Comparison of ENCODE assay signal across 14 cellular contexts in the genomic region with DNA sequence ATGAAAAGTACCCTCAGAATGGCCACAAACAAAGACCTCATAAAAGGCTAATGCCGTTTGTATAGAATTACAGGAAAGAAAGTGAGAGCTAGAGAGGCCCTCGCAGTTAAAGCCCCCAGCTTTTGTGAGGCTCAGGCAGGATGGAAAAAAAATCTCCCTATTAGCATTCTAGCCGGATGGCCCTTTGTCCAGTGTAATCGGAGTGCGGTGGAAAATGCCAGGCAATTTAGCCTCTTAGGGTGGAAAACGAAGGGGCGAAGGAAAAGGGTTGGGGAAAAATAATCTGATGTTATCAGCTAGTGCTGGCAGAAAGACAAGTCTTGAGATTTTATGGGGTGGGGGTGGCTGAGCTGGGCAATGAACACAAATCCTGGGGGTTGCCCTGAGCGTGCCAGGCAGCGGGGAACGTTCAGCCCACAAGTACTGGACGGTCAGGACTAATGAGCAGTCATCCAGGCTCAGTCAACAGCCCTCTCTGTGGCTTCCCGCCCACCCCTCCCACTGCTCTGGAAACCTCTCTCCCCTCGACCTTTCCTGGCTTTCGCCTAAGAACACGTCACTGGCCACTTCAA.
DNase-seq lines count a peak whose midpoint lies in the region; ATAC-seq and TF ChIP-seq lines count a peak whose summit lies in the region.
"Had no signal": no experiment of that assay in that cellular context is flagged by ENCODE, and none has a peak within 500 bp of the region (broad histone marks: within the 10 kb centered on the region; RNA-seq: fewer than 3 reads in every experiment).

No MANE protein-coding gene starts in this region.

- H4K20me1 ChIP-seq in osteoblast (ENCODE audit: insufficient read depth, low read length) = no peaks in the 10 kb centered on the region

- ATAC-seq in CD4-positive, CD25-positive, alpha-beta regulatory T cell (ENCODE audit: low read depth in 2 of 2) = no peak
- ATAC-seq in HG03432 (IDR thresholded peaks at IDR 0.05; ENCODE audit: unreplicated experiment) = no peak
- no peak for ATAC-seq in stimulated activated naive CD8-positive, alpha-beta T cell treated with anti-CD3 and anti-CD28 coated beads, Interleukin-15, amount 100 ng/mL, for 72 hours
- ATAC-seq: naive thymus-derived CD4-positive, alpha-beta T cell had no signal

- no peaks in the 10 kb centered on the region for H3K36me3 ChIP-seq in CD4-positive, CD25-positive, alpha-beta regulatory T cell (ENCODE audit: control insufficient read depth, insufficient read depth, low read length)
- H3K36me3 ChIP-seq in osteoblast (ENCODE audit: insufficient read depth, low read length) = no peaks in the 10 kb centered on the region
- H3K36me3 ChIP-seq: thoracic aorta had no signal

- DNase-seq in CD4-positive, CD25-positive, alpha-beta regulatory T cell = no peak
- DNase-seq in NCI-H2196 treated with DMSO at 0.1 percent for 48 hours (lab: John Stamatoyannopoulos, UW; ENCODE audit: unreplicated experiment) (peak; percentile 92), dermis blood vessel endothelial cell (peak; percentile 41), osteoblast (ENCODE audit: insufficient read length, low spot score, missing footprints) (no peak), erythroblast (lab: John Stamatoyannopoulos, UW) (no peak), HuH-7.5 (ENCODE audit: low spot score) (no peak)
- no peak for DNase-seq in stimulated activated naive CD8-positive, alpha-beta T cell treated with anti-CD3 and anti-CD28 coated beads, Interleukin-15, amount 100 ng/mL, for 72 hours
- DNase-seq: activated CD4-positive, alpha-beta T cell treated with anti-CD3 and anti-CD28 coated beads, Interleukin-2, amount 50 U/mL, for 1 hour; naive thymus-derived CD4-positive, alpha-beta T cell; NCI-H2081; stimulated activated CD4-positive, alpha-beta T cell treated with anti-CD3 and anti-CD28 coated beads, Interleukin-4, amount 100 ng/mL, for 24 hours had no signal

- H3K4me3 Mint-ChIP-seq in CD4-positive, CD25-positive, alpha-beta regulatory T cell = no peak overlapping the region
- H3K4me3 Mint-ChIP-seq in stimulated activated naive CD8-positive, alpha-beta T cell treated with anti-CD3 and anti-CD28 coated beads, Interleukin-15, amount 100 ng/mL, for 72 hours = no peak overlapping the region
- H3K4me3 Mint-ChIP-seq: activated naive CD8-positive, alpha-beta T cell; naive thymus-derived CD4-positive, alpha-beta T cell had no signal

- peaks cover 19% of the 10 kb centered on the region for H3K27me3 Mint-ChIP-seq in CD4-positive, CD25-positive, alpha-beta regulatory T cell
- H3K27me3 Mint-ChIP-seq in stimulated activated naive CD8-positive, alpha-beta T cell treated with anti-CD3 and anti-CD28 coated beads, Interleukin-15, amount 100 ng/mL, for 72 hours = no peaks in the 10 kb centered on the region
- H3K27me3 Mint-ChIP-seq: activated naive CD8-positive, alpha-beta T cell had no signal

- peak overlapping the region in 2 of 3 donors; percentile 33 to 51 for H3K27ac Mint-ChIP-seq in CD4-positive, CD25-positive, alpha-beta regulatory T cell
- no peak overlapping the region for H3K27ac Mint-ChIP-seq in stimulated activated naive CD8-positive, alpha-beta T cell treated with anti-CD3 and anti-CD28 coated beads, Interleukin-15, amount 100 ng/mL, for 72 hours
- H3K27ac Mint-ChIP-seq: activated naive CD8-positive, alpha-beta T cell had no signal

- no peaks in the 10 kb centered on the region for H3K36me3 Mint-ChIP-seq in CD4-positive, CD25-positive, alpha-beta regulatory T cell

- peaks cover 2% of the 10 kb centered on the region for H3K27me3 ChIP-seq in CD4-positive, CD25-positive, alpha-beta regulatory T cell (ENCODE audit: control insufficient read depth, insufficient read depth, low read length)
- H3K27me3 ChIP-seq in osteoblast (ENCODE audit: insufficient read depth, low read length) = no peaks in the 10 kb centered on the region

- peaks cover 16% of the 10 kb centered on the region for H3K4me1 ChIP-seq in CD4-positive, CD25-positive, alpha-beta regulatory T cell (ENCODE audit: control insufficient read depth, insufficient read depth, low read length, poor library complexity, severe bottlenecking)
- peaks cover 44% of the 10 kb centered on the region for H3K4me1 ChIP-seq in osteoblast (ENCODE audit: insufficient read depth, low read length)

- no peak overlapping the region for H3K4me2 ChIP-seq in osteoblast (ENCODE audit: insufficient read depth, low read length)

- no peak overlapping the region for H3K4me3 ChIP-seq in CD4-positive, CD25-positive, alpha-beta regulatory T cell (ENCODE audit: low read depth, low read length)
- no peak overlapping the region for H3K4me3 ChIP-seq in osteoblast (ENCODE audit: insufficient read depth, low read length)
- H3K4me3 ChIP-seq: thoracic aorta had no signal

- no peak for TF ChIP-seq CTCF in osteoblast (IDR thresholded peaks at IDR 0.05; ENCODE audit: extremely low read depth, low read depth, low read length)

- no peak for TF ChIP-seq POLR2A in erythroblast (IDR thresholded peaks at IDR 0.05; ENCODE audit: low read length)

- no peaks in the 10 kb centered on the region for H3K79me2 ChIP-seq in osteoblast (ENCODE audit: insufficient read depth, low read length)

- peaks cover 14 to 45% (median 20%) of the 10 kb centered on the region in 4 donors for H3K4me1 Mint-ChIP-seq in CD4-positive, CD25-positive, alpha-beta regulatory T cell
- peaks cover 26% of the 10 kb centered on the region for H3K4me1 Mint-ChIP-seq in stimulated activated naive CD8-positive, alpha-beta T cell treated with anti-CD3 and anti-CD28 coated beads, Interleukin-15, amount 100 ng/mL, for 72 hours

- peaks cover 0 to 1% (median 0%) of the 10 kb centered on the region in 7 donors for H3K9me3 Mint-ChIP-seq in CD4-positive, CD25-positive, alpha-beta regulatory T cell
- no peaks in the 10 kb centered on the region for H3K9me3 Mint-ChIP-seq in stimulated activated naive CD8-positive, alpha-beta T cell treated with anti-CD3 and anti-CD28 coated beads, Interleukin-15, amount 100 ng/mL, for 72 hours

- H2AFZ ChIP-seq in osteoblast (ENCODE audit: low read length) = no peak overlapping the region

- no peaks in the 10 kb centered on the region for H3K9me3 ChIP-seq in CD4-positive, CD25-positive, alpha-beta regulatory T cell (ENCODE audit: control insufficient read depth in 2 of 2, low read length in 2 of 2)
- H3K9me3 ChIP-seq in osteoblast (ENCODE audit: low read depth, low read length) = no peaks in the 10 kb centered on the region
- H3K9me3 ChIP-seq: thoracic aorta had no signal

- no peak overlapping the region for H3K27ac ChIP-seq in CD4-positive, CD25-positive, alpha-beta regulatory T cell (ENCODE audit: insufficient read depth, low read length, poor library complexity, severe bottlenecking)
- H3K27ac ChIP-seq in osteoblast (ENCODE audit: low read depth, low read length) = peak overlapping the region; percentile 52
- H3K27ac ChIP-seq: thoracic aorta had no signal

Comparison
In these comparisons a context has a peak if more than half of its experiments do, and no peak if none do; other contexts are left out.
1. DNase-seq: peak in NCI-H2196 treated with DMSO at 0.1 percent for 48 hours (single experiment) and dermis blood vessel endothelial cell (single experiment); none in CD4-positive, CD25-positive, alpha-beta regulatory T cell (0 of 3), osteoblast (single experiment), erythroblast (0 of 2), stimulated activated naive CD8-positive, alpha-beta T cell treated with anti-CD3 and anti-CD28 coated beads, Interleukin-15, amount 100 ng/mL, for 72 hours (0 of 2) and HuH-7.5 (single experiment).
2. H3K27ac Mint-ChIP-seq: peak in CD4-positive, CD25-positive, alpha-beta regulatory T cell (2 of 3); none in stimulated activated naive CD8-positive, alpha-beta T cell treated with anti-CD3 and anti-CD28 coated beads, Interleukin-15, amount 100 ng/mL, for 72 hours (0 of 2).